In the genomic region with DNA sequence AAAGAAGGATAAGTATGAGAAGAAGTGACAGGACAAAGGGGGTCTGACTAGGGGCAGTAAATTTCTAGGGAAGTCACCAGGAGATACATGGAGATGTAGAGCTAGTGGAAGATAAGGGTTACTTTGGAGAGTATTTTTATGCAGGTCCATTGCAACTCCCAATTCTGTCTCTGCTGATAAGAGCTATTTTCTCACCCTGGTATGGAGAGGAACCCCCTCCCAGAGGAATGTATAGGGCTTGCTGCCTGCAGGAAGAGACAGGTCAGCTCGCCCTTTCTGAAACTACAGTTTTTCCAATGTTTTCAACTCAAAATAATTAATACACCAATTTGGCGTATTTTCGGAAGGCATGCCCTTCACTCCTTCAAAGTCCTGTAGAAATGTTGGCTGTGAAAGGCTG, we compare ENCODE assay signal across 17 cellular contexts. TPM values are rescaled to one million over a fixed set of nuclear protein-coding genes. Genes with fewer than 3 reads are reported as not detected.
DNase-seq lines count a peak whose midpoint lies in the region; ATAC-seq and TF ChIP-seq lines count a peak whose summit lies in the region.
"Had no signal": no experiment of that assay in that cellular context is flagged by ENCODE, and none has a peak within 500 bp of the region (broad histone marks: within the 10 kb centered on the region; RNA-seq: fewer than 3 reads in every experiment).

No MANE protein-coding gene starts in this region.

- no peaks in the 10 kb centered on the region; the same call in 1 of the 2 replicates for H3K9me3 Mint-ChIP-seq in WTC11
- H3K9me3 Mint-ChIP-seq in brain = no peaks in the 10 kb centered on the region
- H3K9me3 Mint-ChIP-seq: CD8-positive, alpha-beta T cell had no signal

- H3K4me3 Mint-ChIP-seq in WTC11 (no peak overlapping the region), brain (no peak overlapping the region)
- H3K4me3 Mint-ChIP-seq: CD8-positive, alpha-beta T cell had no signal

- POLR2A ChIA-PET in WTC11 (lab: Charles Lee) = no interaction called here

- CTCF ChIA-PET in WTC11 (lab: Charles Lee) = interaction anchor here (1.1 to 1.9 kb wide), 3 partner anchors 13 to 309 kb away, joined by 4 to 6 read pairs (median 6); no protein-coding TSS in a partner anchor

- TF ChIP-seq CTCF in WTC11 (IDR thresholded peaks at IDR 0.05) = no peak
- TF ChIP-seq CTCF in brain (conservative IDR thresholded peaks at IDR 0.05) = no peak

- no peak overlapping the region for H3K27ac Mint-ChIP-seq in WTC11
- peak overlapping the region in 4 of 5 experiments; percentile 5 to 96 (median 56) for H3K27ac Mint-ChIP-seq in brain
- H3K27ac Mint-ChIP-seq: CD8-positive, alpha-beta T cell had no signal

- ATAC-seq in WTC11 (no peak), left cardiac atrium (peak; percentile 51 to 61), HG03196 (IDR thresholded peaks at IDR 0.05; ENCODE audit: unreplicated experiment) (no peak), GM19397 (IDR thresholded peaks at IDR 0.05; ENCODE audit: unreplicated experiment) (no peak)
- ATAC-seq: A549; CD8-positive, alpha-beta T cell had no signal

- H3K4me1 Mint-ChIP-seq in WTC11 = peaks cover 46% of the 10 kb centered on the region
- H3K4me1 Mint-ChIP-seq in brain = peaks cover 36% of the 10 kb centered on the region

- DNase-seq in WTC11 (ENCODE audit: low spot score) = peak; percentile 7
- DNase-seq in left cardiac atrium = no peak
- peak; percentile 15 for DNase-seq in posterior vena cava (ENCODE audit: low spot score)
- no peak for DNase-seq in midbrain (lab: John Stamatoyannopoulos, UW)
- DNase-seq: BE2C; CD8-positive, alpha-beta T cell; COR-L47; DMS153; DMS79 treated with DMSO at 0.1 percent for 48 hours; EL; HCEC 1CT; IMR-90 had no signal

- intact Hi-C loops in left cardiac atrium (cut with DNase I) (no loop called here), posterior vena cava (cut with DNase I) (no loop called here)

- no peaks in the 10 kb centered on the region for H3K27me3 Mint-ChIP-seq in WTC11 (ENCODE audit: low read depth)
- no peaks in the 10 kb centered on the region for H3K27me3 Mint-ChIP-seq in brain

- H3K36me3 Mint-ChIP-seq in WTC11 = no peaks in the 10 kb centered on the region; the same call in 1 of the 2 replicates
- no peaks in the 10 kb centered on the region for H3K36me3 Mint-ChIP-seq in brain
- H3K36me3 Mint-ChIP-seq: CD8-positive, alpha-beta T cell had no signal

TF ChIP-seq in WTC11, 78 proteins besides CTCF, POLR2A, EP300 and RAD21 (continues in another document):
- no peak for TF ChIP-seq AR (CRISPR knock-in tag; IDR thresholded peaks at IDR 0.05)
- TF ChIP-seq, protein P1, sequence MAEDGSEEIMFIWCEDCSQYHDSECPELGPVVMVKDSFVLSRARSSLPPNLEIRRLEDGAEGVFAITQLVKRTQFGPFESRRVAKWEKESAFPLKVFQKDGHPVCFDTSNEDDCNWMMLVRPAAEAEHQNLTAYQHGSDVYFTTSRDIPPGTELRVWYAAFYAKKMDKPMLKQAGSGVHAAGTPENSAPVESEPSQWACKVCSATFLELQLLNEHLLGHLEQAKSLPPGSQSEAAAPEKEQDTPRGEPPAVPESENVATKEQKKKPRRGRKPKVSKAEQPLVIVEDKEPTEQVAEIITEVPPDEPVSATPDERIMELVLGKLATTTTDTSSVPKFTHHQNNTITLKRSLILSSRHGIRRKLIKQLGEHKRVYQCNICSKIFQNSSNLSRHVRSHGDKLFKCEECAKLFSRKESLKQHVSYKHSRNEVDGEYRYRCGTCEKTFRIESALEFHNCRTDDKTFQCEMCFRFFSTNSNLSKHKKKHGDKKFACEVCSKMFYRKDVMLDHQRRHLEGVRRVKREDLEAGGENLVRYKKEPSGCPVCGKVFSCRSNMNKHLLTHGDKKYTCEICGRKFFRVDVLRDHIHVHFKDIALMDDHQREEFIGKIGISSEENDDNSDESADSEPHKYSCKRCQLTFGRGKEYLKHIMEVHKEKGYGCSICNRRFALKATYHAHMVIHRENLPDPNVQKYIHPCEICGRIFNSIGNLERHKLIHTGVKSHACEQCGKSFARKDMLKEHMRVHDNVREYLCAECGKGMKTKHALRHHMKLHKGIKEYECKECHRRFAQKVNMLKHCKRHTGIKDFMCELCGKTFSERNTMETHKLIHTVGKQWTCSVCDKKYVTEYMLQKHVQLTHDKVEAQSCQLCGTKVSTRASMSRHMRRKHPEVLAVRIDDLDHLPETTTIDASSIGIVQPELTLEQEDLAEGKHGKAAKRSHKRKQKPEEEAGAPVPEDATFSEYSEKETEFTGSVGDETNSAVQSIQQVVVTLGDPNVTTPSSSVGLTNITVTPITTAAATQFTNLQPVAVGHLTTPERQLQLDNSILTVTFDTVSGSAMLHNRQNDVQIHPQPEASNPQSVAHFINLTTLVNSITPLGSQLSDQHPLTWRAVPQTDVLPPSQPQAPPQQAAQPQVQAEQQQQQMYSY (CRISPR knock-in tag; IDR thresholded peaks at IDR 0.05) = no peak
- TF ChIP-seq SP1 (CRISPR knock-in tag; conservative IDR thresholded peaks at IDR 0.05) = no peak
- no peak for TF ChIP-seq ZBTB21 (CRISPR knock-in tag; IDR thresholded peaks at IDR 0.05; ENCODE audit: borderline replicate concordance)
- TF ChIP-seq, protein P2, sequence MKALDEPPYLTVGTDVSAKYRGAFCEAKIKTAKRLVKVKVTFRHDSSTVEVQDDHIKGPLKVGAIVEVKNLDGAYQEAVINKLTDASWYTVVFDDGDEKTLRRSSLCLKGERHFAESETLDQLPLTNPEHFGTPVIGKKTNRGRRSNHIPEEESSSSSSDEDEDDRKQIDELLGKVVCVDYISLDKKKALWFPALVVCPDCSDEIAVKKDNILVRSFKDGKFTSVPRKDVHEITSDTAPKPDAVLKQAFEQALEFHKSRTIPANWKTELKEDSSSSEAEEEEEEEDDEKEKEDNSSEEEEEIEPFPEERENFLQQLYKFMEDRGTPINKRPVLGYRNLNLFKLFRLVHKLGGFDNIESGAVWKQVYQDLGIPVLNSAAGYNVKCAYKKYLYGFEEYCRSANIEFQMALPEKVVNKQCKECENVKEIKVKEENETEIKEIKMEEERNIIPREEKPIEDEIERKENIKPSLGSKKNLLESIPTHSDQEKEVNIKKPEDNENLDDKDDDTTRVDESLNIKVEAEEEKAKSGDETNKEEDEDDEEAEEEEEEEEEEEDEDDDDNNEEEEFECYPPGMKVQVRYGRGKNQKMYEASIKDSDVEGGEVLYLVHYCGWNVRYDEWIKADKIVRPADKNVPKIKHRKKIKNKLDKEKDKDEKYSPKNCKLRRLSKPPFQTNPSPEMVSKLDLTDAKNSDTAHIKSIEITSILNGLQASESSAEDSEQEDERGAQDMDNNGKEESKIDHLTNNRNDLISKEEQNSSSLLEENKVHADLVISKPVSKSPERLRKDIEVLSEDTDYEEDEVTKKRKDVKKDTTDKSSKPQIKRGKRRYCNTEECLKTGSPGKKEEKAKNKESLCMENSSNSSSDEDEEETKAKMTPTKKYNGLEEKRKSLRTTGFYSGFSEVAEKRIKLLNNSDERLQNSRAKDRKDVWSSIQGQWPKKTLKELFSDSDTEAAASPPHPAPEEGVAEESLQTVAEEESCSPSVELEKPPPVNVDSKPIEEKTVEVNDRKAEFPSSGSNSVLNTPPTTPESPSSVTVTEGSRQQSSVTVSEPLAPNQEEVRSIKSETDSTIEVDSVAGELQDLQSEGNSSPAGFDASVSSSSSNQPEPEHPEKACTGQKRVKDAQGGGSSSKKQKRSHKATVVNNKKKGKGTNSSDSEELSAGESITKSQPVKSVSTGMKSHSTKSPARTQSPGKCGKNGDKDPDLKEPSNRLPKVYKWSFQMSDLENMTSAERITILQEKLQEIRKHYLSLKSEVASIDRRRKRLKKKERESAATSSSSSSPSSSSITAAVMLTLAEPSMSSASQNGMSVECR (CRISPR knock-in tag; IDR thresholded peaks at IDR 0.05; ENCODE audit: borderline replicate concordance) = no peak
- TF ChIP-seq ZNF121 (CRISPR knock-in tag; IDR thresholded peaks at IDR 0.05) = no peak
- TF ChIP-seq E2F5 (CRISPR knock-in tag; IDR thresholded peaks at IDR 0.05) = no peak
- TF ChIP-seq JAZF1 (CRISPR knock-in tag; IDR thresholded peaks at IDR 0.05) = no peak
- TF ChIP-seq ZNF317 (CRISPR knock-in tag; IDR thresholded peaks at IDR 0.05; ENCODE audit: borderline replicate concordance, low read depth) = no peak

RNA-seq across cellular contexts. Expression of gene CORO2B, which starts 11.4 kb away (rescaled TPM):
- total RNA-seq in WTC11 (2021) = 3.5 to 4.9 TPM (median 3.6 TPM) in 3 replicates
- 59.3 TPM for polyA plus RNA-seq in brain (ENCODE audit: insufficient read depth, low read depth, low replicate concordance)
- 1 to 10 TPM; 8.5 to 8.9 TPM for total RNA-seq in left cardiac atrium
- total RNA-seq in posterior vena cava = 10 to 100 TPM in 1 of 2 donors, 1 to 10 TPM in 1; 7.2 to 11.7 TPM
- total RNA-seq: HT-29 had no signal

Comparison
In these comparisons a context has a peak if more than half of its experiments do, and no peak if none do; other contexts are left out.
1. ATAC-seq: peak in left cardiac atrium (2 of 2); none in WTC11 (single experiment), HG03196 (single experiment) and GM19397 (single experiment).
2. DNase-seq: peak in WTC11 (single experiment) and posterior vena cava (single experiment); none in left cardiac atrium (single experiment) and midbrain (single experiment).